22 cellular contexts compared by ENCODE assay signal in the genomic region with DNA sequence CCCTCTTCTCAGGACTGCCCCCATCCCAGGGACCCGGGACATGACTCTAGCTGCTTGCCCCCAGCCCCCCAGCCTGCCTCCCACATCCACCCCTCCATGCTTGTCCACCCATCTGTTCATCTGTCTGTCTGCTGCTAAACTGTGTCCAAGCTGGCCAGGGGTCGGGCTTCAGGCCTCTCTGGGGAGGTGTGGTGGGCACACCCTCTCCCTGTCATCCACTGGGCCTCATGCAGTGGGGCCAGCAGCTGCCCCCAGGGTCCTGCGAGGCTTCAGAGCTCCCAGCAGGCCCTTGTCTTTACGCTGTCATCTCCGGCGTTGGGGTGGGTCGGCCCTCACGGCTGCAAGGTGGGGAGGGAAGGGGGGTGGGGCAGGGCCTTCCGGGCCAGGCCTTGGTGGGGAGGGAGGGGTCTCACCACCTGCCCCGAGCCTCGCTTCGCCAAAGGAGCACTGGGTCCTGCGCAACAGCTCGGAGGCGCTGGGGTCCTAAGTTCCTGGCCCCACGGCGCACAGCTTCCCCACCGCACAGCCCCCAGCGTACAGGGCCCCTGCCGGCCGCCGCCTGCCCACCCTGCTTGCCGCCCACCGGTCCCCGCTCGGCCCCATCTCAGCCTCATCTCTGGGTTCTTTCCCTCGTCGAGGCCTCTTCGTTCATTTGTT. TPM values are rescaled to one million over a fixed set of nuclear protein-coding genes. Genes with fewer than 3 reads are reported as not detected.
DNase-seq lines count a peak whose midpoint lies in the region; ATAC-seq and TF ChIP-seq lines count a peak whose summit lies in the region.
"Had no signal": no experiment of that assay in that cellular context is flagged by ENCODE, and none has a peak within 500 bp of the region (broad histone marks: within the 10 kb centered on the region; RNA-seq: fewer than 3 reads in every experiment).

No MANE protein-coding gene starts in this region.

- H3K4me1 ChIP-seq in Peyer's patch (peaks cover 0 to 31% (median 1%) of the 10 kb centered on the region in 4 donors), esophagus (ENCODE audit: control insufficient read depth in 2 of 2, insufficient read depth in 2 of 2, low read length in 1 of 2) (peaks cover 0 to 13% of the 10 kb centered on the region in 2 donors), ovary (ENCODE audit: insufficient read depth) (peaks cover 19% of the 10 kb centered on the region), thyroid gland (peaks cover 21 to 42% of the 10 kb centered on the region in 2 donors)

- no peaks in the 10 kb centered on the region for H3K27me3 Mint-ChIP-seq in Calu3 (ENCODE audit: unreplicated experiment)
- H3K27me3 Mint-ChIP-seq: activated naive CD4-positive, alpha-beta T cell treated with anti-CD3 and anti-CD28 coated beads, Interleukin-2, amount 50 U/mL, for 24 hours; B cell; central memory CD8-positive, alpha-beta T cell had no signal

- H3K9me3 ChIP-seq in Peyer's patch (no peaks in the 10 kb centered on the region), esophagus (ENCODE audit: control insufficient read depth in 2 of 2, insufficient read depth in 1 of 2, low read depth in 1 of 2, low read length in 1 of 2) (no peaks in the 10 kb centered on the region), ovary (no peaks in the 10 kb centered on the region), thyroid gland (no peaks in the 10 kb centered on the region)
- H3K9me3 ChIP-seq: lower lobe of right lung, MG63 had no signal

- intact Hi-C loops in ovary (cut with DNase I) = loop anchor here in 2 of 4 donors (1.0 to 10.0 kb wide), 3 partner anchors 57 to 615 kb away; partner anchors contain the start of genes POLR2L (in 1 of the 2) and TSPAN4 (in 1 of the 2)
- intact Hi-C loops in thyroid gland (cut with DNase I) = loop anchor here (5.0 kb wide), 1 partner anchor 42 kb away; no protein-coding TSS in a partner anchor
- intact Hi-C loops in Calu3 (cut with micrococcal nuclease; ENCODE audit: unreplicated experiment) = no loop called here

- H3K27ac ChIP-seq in Peyer's patch (peak overlapping the region; percentile 57 to 91 (median 76)), esophagus (ENCODE audit: low read depth in 2 of 2, low read length in 1 of 2) (peak overlapping the region; percentile 53 to 85), ovary (peak overlapping the region; percentile 80 to 92), thyroid gland (peak overlapping the region; percentile 61 to 75 (median 67))

- peaks cover 13% of the 10 kb centered on the region for H3K36me3 Mint-ChIP-seq in Calu3 (ENCODE audit: insufficient read depth, unreplicated experiment)
- H3K36me3 Mint-ChIP-seq: activated naive CD4-positive, alpha-beta T cell treated with anti-CD3 and anti-CD28 coated beads, Interleukin-2, amount 50 U/mL, for 24 hours; WTC11 had no signal

- TF ChIP-seq CTCF in Peyer's patch (IDR thresholded peaks at IDR 0.05) (no peak), ovary (IDR thresholded peaks at IDR 0.05) (no peak), thyroid gland (IDR thresholded peaks at IDR 0.05) (no peak), Calu3 (IDR thresholded peaks at IDR 0.05; ENCODE audit: unreplicated experiment) (no peak)

- H3K27me3 ChIP-seq in Peyer's patch = no peaks in the 10 kb centered on the region
- H3K27me3 ChIP-seq in esophagus (ENCODE audit: control insufficient read depth in 1 of 2, insufficient read depth in 2 of 2, low read length in 2 of 2) = no peaks in the 10 kb centered on the region
- H3K27me3 ChIP-seq in ovary = no peaks in the 10 kb centered on the region
- no peaks in the 10 kb centered on the region for H3K27me3 ChIP-seq in thyroid gland
- H3K27me3 ChIP-seq: MG63 had no signal

- H3K9me3 Mint-ChIP-seq in Calu3 (ENCODE audit: low read depth, unreplicated experiment) = no peaks in the 10 kb centered on the region
- H3K9me3 Mint-ChIP-seq: activated naive CD4-positive, alpha-beta T cell treated with anti-CD3 and anti-CD28 coated beads, Interleukin-2, amount 50 U/mL, for 24 hours; central memory CD8-positive, alpha-beta T cell; neural crest cell; WTC11 had no signal

- H3K36me3 ChIP-seq in Peyer's patch (no peaks in the 10 kb centered on the region), esophagus (ENCODE audit: control insufficient read depth in 2 of 2, insufficient read depth in 2 of 2, low read length in 1 of 2) (peaks cover 0 to under 1% of the 10 kb centered on the region in 2 donors), ovary (no peaks in the 10 kb centered on the region), thyroid gland (no peaks in the 10 kb centered on the region)
- H3K36me3 ChIP-seq: lower lobe of right lung, MG63 had no signal

- no peak overlapping the region for H3K27ac Mint-ChIP-seq in Calu3 (ENCODE audit: unreplicated experiment)
- H3K27ac Mint-ChIP-seq: activated naive CD4-positive, alpha-beta T cell treated with anti-CD3 and anti-CD28 coated beads, Interleukin-2, amount 50 U/mL, for 24 hours; B cell; WTC11 had no signal

- H3K4me3 ChIP-seq in Peyer's patch = peak overlapping the region in 3 of 4 donors; percentile 10 to 48 (median 23)
- peak overlapping the region in 1 of 2 donors; percentile 23 for H3K4me3 ChIP-seq in esophagus (ENCODE audit: low read depth in 1 of 2, low read length in 2 of 2)
- H3K4me3 ChIP-seq in ovary = peak overlapping the region; percentile 53
- no peak overlapping the region for H3K4me3 ChIP-seq in thyroid gland (replicated peaks in 1 of 3)
- H3K4me3 ChIP-seq: K562, MG63, skin epidermis had no signal

- ATAC-seq in GM19455 (IDR thresholded peaks at IDR 0.05; ENCODE audit: unreplicated experiment) = no peak
- no peak for ATAC-seq in HG02870 (IDR thresholded peaks at IDR 0.05; ENCODE audit: unreplicated experiment)

- BruUV-seq in Calu3 (replicated peaks; lab: Mats Ljungman, UMichigan) = no TSS peak

- 39 to 53% methylated on average over 25 to 29 of the region's 29 CpGs for WGBS in esophagus, 2 donors
- 47 to 59% (median 53%) methylated on average over 29 of the region's 29 CpGs for WGBS in ovary, 3 donors
- 56 to 57% methylated on average over 16 to 26 of the region's 29 CpGs for WGBS in thyroid gland, 2 donors

- DNase-seq in Peyer's patch = no peak
- DNase-seq in ovary = peak; percentile 46 to 69 (median 61)
- no peak for DNase-seq in thyroid gland
- no peak for DNase-seq in Calu3
- DNase-seq in SK-N-DZ (ENCODE audit: low spot score) = no peak
- DNase-seq: activated CD8-positive, alpha-beta memory T cell treated with anti-CD3 and anti-CD28 coated beads, Interleukin-2, amount 50 U/mL, for 4 hours; effector CD4-positive, alpha-beta T cell; MG63; NCI-H82; OCI-M1; stimulated activated CD4-positive, alpha-beta T cell treated with anti-CD3 and anti-CD28 coated beads, Interleukin-1b, Interleukin-23, amount 100 ng/mL, for 48 hours had no signal

- CTCF ChIA-PET in Calu3 (lab: Charles Lee) = no interaction called here

- H3K4me1 Mint-ChIP-seq in Calu3 (ENCODE audit: low read depth, unreplicated experiment) = no peaks in the 10 kb centered on the region
- H3K4me1 Mint-ChIP-seq: activated naive CD4-positive, alpha-beta T cell treated with anti-CD3 and anti-CD28 coated beads, Interleukin-2, amount 50 U/mL, for 24 hours; B cell; neural crest cell; WTC11 had no signal

- TF ChIP-seq POLR2A in Peyer's patch (IDR thresholded peaks at IDR 0.05) (no peak), ovary (IDR thresholded peaks at IDR 0.05) (no peak), thyroid gland (IDR thresholded peaks at IDR 0.05) (no peak)

- no peak overlapping the region for H3K4me3 Mint-ChIP-seq in Calu3 (ENCODE audit: low read depth, unreplicated experiment)
- H3K4me3 Mint-ChIP-seq: activated naive CD4-positive, alpha-beta T cell treated with anti-CD3 and anti-CD28 coated beads, Interleukin-2, amount 50 U/mL, for 24 hours; B cell; central memory CD8-positive, alpha-beta T cell; neural crest cell; WTC11 had no signal

- TF ChIP-seq EP300 in ovary (IDR thresholded peaks at IDR 0.05) = no peak

RNA-seq across cellular contexts. Expression of gene MOB2, which starts 26.7 kb away (rescaled TPM):
- total RNA-seq in Peyer's patch (10 to 100 TPM; 34.7 to 50.4 (median 40.5) TPM), ovary (10 to 100 TPM; 28.5 to 47.2 (median 31.3) TPM), thyroid gland (10 to 100 TPM; 25.6 to 45.8 (median 30.1) TPM), Calu3 (2022) (28.6 and 29.8 TPM in 2 replicates)
- polyA plus RNA-seq in esophagus (10 to 100 TPM; 33.2 to 43.8 TPM), ovary (10 to 100 TPM; 32.0 to 50.1 TPM)
- polyA plus RNA-seq in SK-N-DZ (2014; cell fraction: cytosol; rRNA removed) = 26.2 and 26.6 TPM in 2 replicates
- polyA plus RNA-seq in SK-N-DZ (2014; cell fraction: nucleus; rRNA removed) = 55.1 and 72.1 TPM in 2 replicates

Comparison
In these comparisons a context has a peak if more than half of its experiments do, and no peak if none do; other contexts are left out.
1. DNase-seq: peak in ovary (5 of 5); none in Peyer's patch (0 of 3), thyroid gland (0 of 2), Calu3 (single experiment) and SK-N-DZ (single experiment).
2. H3K4me3 ChIP-seq: peak in Peyer's patch (3 of 4) and ovary (single experiment); none in thyroid gland (0 of 3).
3. Peak in every context shown above with its lines, with median percentiles within 50 percentile points of each other: H3K27ac ChIP-seq.